ENCODE assay signal across 27 cellular contexts in the genomic region with DNA sequence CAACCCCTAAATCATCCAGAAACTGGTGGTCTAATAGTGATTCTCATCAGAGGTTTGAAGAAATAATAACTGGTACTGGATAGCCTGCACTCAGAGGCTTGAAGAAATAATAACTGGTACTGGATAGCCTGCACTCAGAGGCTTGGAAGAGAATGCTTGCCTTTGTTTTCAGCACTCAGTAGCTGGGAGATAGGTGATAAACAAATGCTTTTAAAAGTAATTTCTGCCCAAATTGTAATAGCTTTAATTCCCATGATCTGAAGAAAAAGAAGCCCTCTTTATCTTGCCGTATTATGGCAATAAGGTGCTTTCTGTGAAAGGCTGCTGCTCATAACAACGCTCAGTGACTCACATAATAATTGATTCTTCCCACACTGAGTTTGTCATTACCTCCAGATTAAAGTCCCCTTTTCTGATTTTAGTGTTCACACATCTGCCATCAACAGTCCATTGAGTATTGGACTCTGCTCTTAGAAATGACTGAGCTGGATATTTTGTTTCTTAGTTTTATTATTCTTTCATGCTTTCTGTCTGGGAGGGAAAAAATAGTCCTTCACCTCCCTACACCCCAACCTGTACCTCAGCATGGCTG.
"Had no signal": no experiment of that assay in that cellular context is flagged by ENCODE, and none has a peak within 500 bp of the region (broad histone marks: within the 10 kb centered on the region; RNA-seq: fewer than 3 reads in every experiment).

No MANE protein-coding gene starts in this region.

- ATAC-seq: activated CD4-positive, alpha-beta T cell treated with anti-CD3 and anti-CD28 coated beads for 36 hours; activated T-helper 17 cell treated with anti-CD3 and anti-CD28 coated beads, Interleukin-2, amount 50 U/mL, for 72 hours; gastroesophageal sphincter; heart right ventricle; naive thymus-derived CD8-positive, alpha-beta T cell; right cardiac atrium had no signal

- H3K36me3 Mint-ChIP-seq: activated naive CD8-positive, alpha-beta T cell; mesothelial cell of epicardium; naive thymus-derived CD8-positive, alpha-beta T cell had no signal

- H3K36me3 ChIP-seq: adrenal gland, gastroesophageal sphincter, heart right ventricle, neutrophil, ovary, suprapubic skin, transverse colon, uterus had no signal

- H3K27ac Mint-ChIP-seq: activated B cell treated with CpG ODN at 0.5 μM for 24 hours; activated CD4-positive, alpha-beta T cell treated with anti-CD3 and anti-CD28 coated beads for 36 hours; activated naive CD8-positive, alpha-beta T cell; activated T-cell treated with anti-CD3 and anti-CD28 coated beads, Interleukin-2, amount 50 U/mL, for 24 hours; activated T-helper 17 cell treated with anti-CD3 and anti-CD28 coated beads, Interleukin-2, amount 50 U/mL, for 72 hours; endodermal cell; mesothelial cell of epicardium; naive thymus-derived CD8-positive, alpha-beta T cell; stimulated activated naive CD8-positive, alpha-beta T cell treated with anti-CD3 and anti-CD28 coated beads, Interleukin-15, Interleukin-2, amounts not matched to agents 100 ng/mL and 50 ng/mL, for 24 hours; T-helper 1 cell treated with Interleukin-12 subunit alpha and Interleukin-12 subunit beta and Interleukin-4 antibody, amounts not matched to agents 30 μg/mL and 1 μg/mL, for 36 hours had no signal

- H3K4me1 Mint-ChIP-seq: activated B cell treated with CpG ODN at 0.5 μM for 24 hours; activated CD4-positive, alpha-beta T cell treated with anti-CD3 and anti-CD28 coated beads for 36 hours; activated T-helper 17 cell treated with anti-CD3 and anti-CD28 coated beads, Interleukin-2, amount 50 U/mL, for 72 hours; central memory CD8-positive, alpha-beta T cell; mesothelial cell of epicardium; naive thymus-derived CD8-positive, alpha-beta T cell had no signal

- H3K4me3 Mint-ChIP-seq: activated B cell treated with CpG ODN at 0.5 μM for 24 hours; activated CD4-positive, alpha-beta T cell treated with anti-CD3 and anti-CD28 coated beads for 36 hours; activated naive CD8-positive, alpha-beta T cell; activated T-cell treated with anti-CD3 and anti-CD28 coated beads, Interleukin-2, amount 50 U/mL, for 24 hours; activated T-helper 17 cell treated with anti-CD3 and anti-CD28 coated beads, Interleukin-2, amount 50 U/mL, for 72 hours; central memory CD8-positive, alpha-beta T cell; endodermal cell; mesothelial cell of epicardium; naive thymus-derived CD8-positive, alpha-beta T cell; stimulated activated naive CD8-positive, alpha-beta T cell treated with anti-CD3 and anti-CD28 coated beads, Interleukin-15, Interleukin-2, amounts not matched to agents 100 ng/mL and 50 ng/mL, for 24 hours; T-helper 1 cell treated with Interleukin-12 subunit alpha and Interleukin-12 subunit beta and Interleukin-4 antibody, amounts not matched to agents 30 μg/mL and 1 μg/mL, for 36 hours had no signal

- H3K9me3 Mint-ChIP-seq: activated T-cell treated with anti-CD3 and anti-CD28 coated beads, Interleukin-2, amount 50 U/mL, for 24 hours had no signal

- H3K4me3 ChIP-seq: adrenal gland, coronary artery, gastroesophageal sphincter, heart right ventricle, ovary, suprapubic skin, transverse colon, uterus had no signal

- H3K27me3 Mint-ChIP-seq: activated B cell treated with CpG ODN at 0.5 μM for 24 hours; activated T-cell treated with anti-CD3 and anti-CD28 coated beads, Interleukin-2, amount 50 U/mL, for 24 hours; activated T-helper 17 cell treated with anti-CD3 and anti-CD28 coated beads, Interleukin-2, amount 50 U/mL, for 72 hours; central memory CD8-positive, alpha-beta T cell; stimulated activated naive CD8-positive, alpha-beta T cell treated with anti-CD3 and anti-CD28 coated beads, Interleukin-15, Interleukin-2, amounts not matched to agents 100 ng/mL and 50 ng/mL, for 24 hours had no signal

- H3K27me3 ChIP-seq: adrenal gland, gastroesophageal sphincter, heart right ventricle, neutrophil, ovary, suprapubic skin, transverse colon, uterus had no signal

- H3K4me1 ChIP-seq: gastroesophageal sphincter, heart right ventricle, suprapubic skin, transverse colon, uterus had no signal

- DNase-seq: activated B cell treated with CpG ODN at 0.5 μM for 24 hours; activated CD4-positive, alpha-beta T cell treated with anti-CD3 and anti-CD28 coated beads for 36 hours; activated CD4-positive, alpha-beta T cell treated with anti-CD3 and anti-CD28 coated beads, Interleukin-2, amount 50 U/mL, for 4 hours; activated CD8-positive, alpha-beta memory T cell treated with anti-CD3 and anti-CD28 coated beads for 24 hours; activated CD8-positive, alpha-beta memory T cell treated with anti-CD3 and anti-CD28 coated beads, Interleukin-2, amount 50 U/mL, for 4 hours; activated naive CD4-positive, alpha-beta T cell; activated T-cell treated with anti-CD3 and anti-CD28 coated beads, Interleukin-2, amount 50 U/mL, for 24 hours; adrenal gland; endodermal cell; heart right ventricle; naive thymus-derived CD8-positive, alpha-beta T cell; ovary; right cardiac atrium; stimulated activated CD4-positive, alpha-beta T cell treated with anti-CD3 and anti-CD28 coated beads, Interleukin-1b, Interleukin-23, amount 100 ng/mL, for 48 hours; T1000; transverse colon; uterus had no signal

- H3K27ac ChIP-seq: adrenal gland, coronary artery, gastroesophageal sphincter, heart right ventricle, neutrophil, ovary, suprapubic skin, transverse colon, uterus had no signal

- H3K9me3 ChIP-seq: adrenal gland, gastroesophageal sphincter, heart right ventricle, neutrophil, ovary, suprapubic skin, transverse colon, uterus had no signal
